ENCODE assay signal across 1 cellular context in genomic region chr5:34838785-34839714, GRCh38.
TF ChIP-seq lines count a peak whose summit lies in the region.

TTC23L (plus strand) TSS chr5:34839164; CDS start chr5:34840672, 1,508 bp downstream.

TF ChIP-seq in HepG2, 621 proteins besides CTCF, POLR2A, EP300 and RAD21 (continued from another document and continues in another):
- TF ChIP-seq KIAA2018 (CRISPR knock-in tag; IDR thresholded peaks at IDR 0.05; ENCODE audit: borderline replicate concordance), result no peak; the same call in 1 of the 2 replicates
- TF ChIP-seq ZBTB43 (CRISPR knock-in tag; conservative IDR thresholded peaks at IDR 0.05), result peak; percentile 39; the same call in 1 of the 2 replicates
- TF ChIP-seq ZSCAN20 (CRISPR knock-in tag; IDR thresholded peaks at IDR 0.05; ENCODE audit: borderline replicate concordance), result 0 out of 2 replicates have a peak, but pooled peaks have one; percentile 72
- TF ChIP-seq HOXA9 (CRISPR knock-in tag; IDR thresholded peaks at IDR 0.05; ENCODE audit: borderline replicate concordance), result no peak
- TF ChIP-seq ZNF446 (CRISPR knock-in tag; IDR thresholded peaks at IDR 0.05), result no peak
- peak; percentile 69; the same call in 1 of the 2 replicates for TF ChIP-seq SRY (CRISPR knock-in tag; IDR thresholded peaks at IDR 0.05)
- no peak for TF ChIP-seq ZNF383 (CRISPR knock-in tag; IDR thresholded peaks at IDR 0.05; ENCODE audit: borderline replicate concordance)
- TF ChIP-seq ZNF577 (CRISPR knock-in tag; IDR thresholded peaks at IDR 0.05; ENCODE audit: borderline replicate concordance, low read depth), result no peak
- TF ChIP-seq CBX2 (IDR thresholded peaks at IDR 0.05; ENCODE audit: low read depth, low read length), result no peak
- no peak for TF ChIP-seq CBX2 (CRISPR knock-in tag; IDR thresholded peaks at IDR 0.05; ENCODE audit: low read depth)
- no peak for TF ChIP-seq PREB (CRISPR knock-in tag; IDR thresholded peaks at IDR 0.05)
- TF ChIP-seq KDM2A (CRISPR knock-in tag; IDR thresholded peaks at IDR 0.05; ENCODE audit: borderline replicate concordance, low read depth), result peak; percentile 96
- peak; percentile 84 for TF ChIP-seq MEF2D (CRISPR knock-in tag; IDR thresholded peaks at IDR 0.05)
- 0 out of 2 replicates have a peak, but pooled peaks have one; percentile 28 for TF ChIP-seq ZBTB34 (CRISPR knock-in tag; IDR thresholded peaks at IDR 0.05)
- peak; percentile 97 for TF ChIP-seq MYPOP (CRISPR knock-in tag; IDR thresholded peaks at IDR 0.05)
- TF ChIP-seq ELF1 (CRISPR knock-in tag; IDR thresholded peaks at IDR 0.05), result peak; percentile 93
- TF ChIP-seq HMGXB3 (CRISPR knock-in tag; IDR thresholded peaks at IDR 0.05; ENCODE audit: borderline replicate concordance), result peak; percentile 61; the same call in 1 of the 2 replicates
- TF ChIP-seq ZNF619 (CRISPR knock-in tag; IDR thresholded peaks at IDR 0.05), result no peak; the same call in none of the 2 replicates
- TF ChIP-seq ZNF101 (CRISPR knock-in tag; IDR thresholded peaks at IDR 0.05; ENCODE audit: borderline replicate concordance, low read depth), result no peak
- peak; percentile 76; the same call in 1 of the 2 replicates for TF ChIP-seq ZMAT3 (CRISPR knock-in tag; conservative IDR thresholded peaks at IDR 0.05)
- TF ChIP-seq ZFP36L2 (CRISPR knock-in tag; IDR thresholded peaks at IDR 0.05), result no peak
- TF ChIP-seq CBX1 (IDR thresholded peaks at IDR 0.05; ENCODE audit: low read depth), result peak; percentile 45
- peak; percentile 74; the same call in 1 of the 2 replicates for TF ChIP-seq FOXC1 (CRISPR knock-in tag; IDR thresholded peaks at IDR 0.05; ENCODE audit: borderline replicate concordance)
- peak; percentile 89 for TF ChIP-seq NR2C2 (CRISPR knock-in tag; IDR thresholded peaks at IDR 0.05; ENCODE audit: borderline replicate concordance)
- no peak for TF ChIP-seq SRF (IDR thresholded peaks at IDR 0.05; ENCODE audit: low read depth, low read length)
- TF ChIP-seq SMARCC2 (IDR thresholded peaks at IDR 0.05), result no peak
- TF ChIP-seq ZNF234 (CRISPR knock-in tag; conservative IDR thresholded peaks at IDR 0.05), result no peak
- TF ChIP-seq ZNF44 (CRISPR knock-in tag; IDR thresholded peaks at IDR 0.05), result peak; percentile 97
- no peak for TF ChIP-seq SP140L (CRISPR knock-in tag; IDR thresholded peaks at IDR 0.05; ENCODE audit: borderline replicate concordance)
- TF ChIP-seq ZFP82 (CRISPR knock-in tag; IDR thresholded peaks at IDR 0.05; ENCODE audit: borderline replicate concordance), result peak; percentile 50; the same call in 1 of the 2 replicates
- no peak for TF ChIP-seq PHF5A (CRISPR knock-in tag; IDR thresholded peaks at IDR 0.05; ENCODE audit: low read depth, unreplicated experiment)
- TF ChIP-seq ZNF10 (CRISPR knock-in tag; IDR thresholded peaks at IDR 0.05; ENCODE audit: borderline replicate concordance, low read depth), result no peak
- TF ChIP-seq MIER2 (CRISPR knock-in tag; IDR thresholded peaks at IDR 0.05), result no peak; the same call in 1 of the 2 replicates
- no peak for TF ChIP-seq TRIM24 (CRISPR knock-in tag; IDR thresholded peaks at IDR 0.05)
- TF ChIP-seq PHF21A (CRISPR knock-in tag; IDR thresholded peaks at IDR 0.05), result peak; percentile 92
- no peak for TF ChIP-seq SMYD3 (CRISPR knock-in tag; IDR thresholded peaks at IDR 0.05)
- peak; percentile 28; the same call in 1 of the 2 replicates for TF ChIP-seq RCOR2 (CRISPR knock-in tag; IDR thresholded peaks at IDR 0.05)
